Comparison of ENCODE assay signal across 11 cellular contexts in the genomic region with DNA sequence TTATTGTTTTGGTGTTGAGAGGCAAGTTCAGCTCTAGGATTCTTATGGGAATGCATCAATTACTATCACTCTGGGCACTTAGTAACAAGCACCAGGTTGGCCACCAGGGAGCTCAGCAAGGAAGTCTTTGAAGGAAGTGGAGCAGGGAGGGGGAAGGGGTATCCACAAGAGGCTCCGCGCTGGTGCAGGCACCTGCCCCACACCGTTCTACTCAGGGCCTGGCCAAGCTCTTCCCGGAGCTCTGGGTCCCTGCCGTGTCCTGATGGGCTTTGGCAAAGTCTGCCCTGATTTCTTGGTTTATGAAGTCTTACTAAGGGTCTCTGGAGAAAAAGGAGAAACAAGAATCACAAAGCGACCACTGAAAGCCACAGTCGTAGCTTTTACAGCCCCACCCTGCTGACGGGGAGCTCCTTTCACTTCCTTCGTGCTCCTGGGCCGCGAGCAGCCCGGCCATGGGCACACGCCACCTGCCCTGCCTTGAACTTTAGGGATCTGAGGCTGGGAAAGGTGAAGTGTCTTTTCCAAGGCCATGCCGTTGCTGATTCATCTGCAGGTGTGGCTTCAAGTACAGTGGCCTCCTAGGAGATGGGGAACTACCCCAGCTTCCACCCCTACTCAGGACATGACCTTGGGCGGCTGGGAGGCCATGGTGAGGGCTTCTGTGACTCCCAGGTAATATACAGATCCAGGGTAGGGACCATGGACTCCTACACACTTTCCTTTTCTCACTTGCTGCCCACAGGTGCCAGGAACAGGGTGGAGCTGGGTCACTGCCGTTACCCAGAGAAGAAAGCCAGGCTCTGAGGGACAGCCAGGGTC. TPM values are rescaled to one million over a fixed set of nuclear protein-coding genes. Genes with fewer than 3 reads are reported as not detected.
DNase-seq lines count a peak whose midpoint lies in the region; ATAC-seq and TF ChIP-seq lines count a peak whose summit lies in the region.
"Had no signal": no experiment of that assay in that cellular context is flagged by ENCODE, and none has a peak within 500 bp of the region (broad histone marks: within the 10 kb centered on the region; RNA-seq: fewer than 3 reads in every experiment).

No MANE protein-coding gene starts in this region.

- no peak for TF ChIP-seq POLR2A in body of pancreas (IDR thresholded peaks at IDR 0.05)

- no peak overlapping the region for H2BK20ac ChIP-seq in H9 (ENCODE audit: low read depth, low read length, poor library complexity, severe bottlenecking)

- no peak overlapping the region for H2BK12ac ChIP-seq in H9 (ENCODE audit: insufficient read length, low read depth, low read length)

- no CpG with 5 or more reads among the region's 16 CpGs for WGBS in H9 (ENCODE audit: extremely low coverage, insufficient read length, low lambda C conversion rate)
- 68 to 76% methylated on average over 15 to 16 of the region's 16 CpGs for WGBS in body of pancreas, 2 donors

- H2AFZ ChIP-seq in H9 (ENCODE audit: low read length), result no peak overlapping the region

- peaks cover 3% of the 10 kb centered on the region; the same call in 1 of the 2 replicates for H3K4me1 ChIP-seq in H9 (ENCODE audit: insufficient read depth, low read length)
- H3K4me1 ChIP-seq in body of pancreas, result no peaks in the 10 kb centered on the region
- H3K4me1 ChIP-seq: SJCRH30 had no signal

- H2BK120ac ChIP-seq in H9 (ENCODE audit: low read depth, low read length, poor library complexity, severe bottlenecking), result no peak overlapping the region

- H3K27ac Mint-ChIP-seq in T-helper 2 cell treated with Interferon-gamma antibody and Interleukin-4, amounts not matched to agents 5 μg/mL and 100 μg/mL, for 36 hours, result peak overlapping the region; percentile 76
- H3K27ac Mint-ChIP-seq in H9, result no peak overlapping the region
- no peak overlapping the region for H3K27ac Mint-ChIP-seq in activated CD4-positive, alpha-beta memory T cell treated with anti-CD3 and anti-CD28 coated beads for 36 hours
- peak overlapping the region; percentile 22 to 90 (median 86) for H3K27ac Mint-ChIP-seq in naive thymus-derived CD8-positive, alpha-beta T cell

- H3K4ac ChIP-seq in H9 (ENCODE audit: low read depth, low read length), result no peak overlapping the region

- H3K36me3 ChIP-seq in body of pancreas (replicated peaks in 1 of 2; ENCODE audit: insufficient read depth in 1 of 2, low read depth in 2 of 2), result no peaks in the 10 kb centered on the region
- H3K36me3 ChIP-seq: SJCRH30, thoracic aorta had no signal

- H3K4me1 Mint-ChIP-seq in T-helper 2 cell treated with Interferon-gamma antibody and Interleukin-4, amounts not matched to agents 5 μg/mL and 100 μg/mL, for 36 hours (ENCODE audit: low read depth), result peaks cover 14% of the 10 kb centered on the region
- peaks cover 14 to 24% of the 10 kb centered on the region in 2 experiments for H3K4me1 Mint-ChIP-seq in H9
- peaks cover 12% of the 10 kb centered on the region for H3K4me1 Mint-ChIP-seq in activated CD4-positive, alpha-beta memory T cell treated with anti-CD3 and anti-CD28 coated beads for 36 hours (ENCODE audit: low read depth)
- peaks cover 10 to 29% (median 24%) of the 10 kb centered on the region in 4 donors for H3K4me1 Mint-ChIP-seq in naive thymus-derived CD8-positive, alpha-beta T cell

- DNase-seq in T-helper 2 cell treated with Interferon-gamma antibody and Interleukin-4, amounts not matched to agents 5 μg/mL and 100 μg/mL, for 36 hours (ENCODE audit: low spot score), result no peak
- DNase-seq in T-helper 2 cell, result no peak
- DNase-seq in H9, result peak; percentile 60
- peak; percentile 23 for DNase-seq in activated CD4-positive, alpha-beta memory T cell treated with anti-CD3 and anti-CD28 coated beads for 36 hours
- DNase-seq in naive thymus-derived CD8-positive, alpha-beta T cell, result peak in 2 of 10 donors; percentile 35 to 36
- no peak for DNase-seq in T1000 (lab: John Stamatoyannopoulos, UW)
- DNase-seq in epidermal melanocyte (ENCODE audit: insufficient read length, low spot score), result no peak
- no peak for DNase-seq in body of pancreas
- DNase-seq: SJCRH30 had no signal

- no peak overlapping the region for H4K5ac ChIP-seq in H9 (ENCODE audit: insufficient read length, low read depth, low read length)

- no peak overlapping the region for H3K56ac ChIP-seq in H9 (ENCODE audit: insufficient read length, low read depth, low read length)

- H2BK15ac ChIP-seq in H9 (ENCODE audit: low read depth, low read length), result no peak overlapping the region

- no peak overlapping the region for H3T11ph ChIP-seq in H9 (ENCODE audit: low read length)

- no peaks in the 10 kb centered on the region for H4K20me1 ChIP-seq in H9 (ENCODE audit: control insufficient read depth, insufficient read depth, insufficient read length)

- CTCF ChIA-PET in activated CD4-positive, alpha-beta memory T cell treated with anti-CD3 and anti-CD28 coated beads for 36 hours (lab: Charles Lee), result interaction anchor here (0.8 to 1.4 kb wide), 5 partner anchors 10 to 479 kb away, joined by 3 to 4 read pairs (median 3); no protein-coding TSS in a partner anchor

- H3K4me2 ChIP-seq in H9 (ENCODE audit: insufficient read depth, insufficient read length, low read length), result no peak overlapping the region

- no peak overlapping the region for H2AK5ac ChIP-seq in H9 (ENCODE audit: insufficient read length, low read length)

- H3K14ac ChIP-seq in H9 (ENCODE audit: insufficient read depth, low read length), result no peak overlapping the region; the same call in 1 of the 2 replicates

- H3K79me2 ChIP-seq in H9 (ENCODE audit: insufficient read depth, low read length), result no peaks in the 10 kb centered on the region

- no peak overlapping the region for H2BK5ac ChIP-seq in H9 (ENCODE audit: insufficient read length, low read length)

- no peak overlapping the region for H3K18ac ChIP-seq in H9 (ENCODE audit: insufficient read length, low read depth, low read length)

- peak; percentile 28; the same call in 2 of the 3 replicates for TF ChIP-seq CTCF in H9 (conservative IDR thresholded peaks at IDR 0.05)
- no peak for TF ChIP-seq CTCF in body of pancreas (IDR thresholded peaks at IDR 0.05)

- no peak overlapping the region for H3K9ac ChIP-seq in H9 (ENCODE audit: extremely low read depth, insufficient read length, low read length)

- H3K9me3 ChIP-seq in H9 (ENCODE audit: control insufficient read depth, low read depth, low read length), result no peaks in the 10 kb centered on the region
- no peaks in the 10 kb centered on the region for H3K9me3 ChIP-seq in body of pancreas
- H3K9me3 ChIP-seq: SJCRH30, thoracic aorta had no signal

- no peaks in the 10 kb centered on the region for H3K9me3 Mint-ChIP-seq in T-helper 2 cell treated with Interferon-gamma antibody and Interleukin-4, amounts not matched to agents 5 μg/mL and 100 μg/mL, for 36 hours
- H3K9me3 Mint-ChIP-seq in H9, result no peaks in the 10 kb centered on the region; a peak in 2 of 5 replicates
- no peaks in the 10 kb centered on the region for H3K9me3 Mint-ChIP-seq in activated CD4-positive, alpha-beta memory T cell treated with anti-CD3 and anti-CD28 coated beads for 36 hours
- peaks cover 0 to 3% (median 0%) of the 10 kb centered on the region in 9 donors for H3K9me3 Mint-ChIP-seq in naive thymus-derived CD8-positive, alpha-beta T cell
- H3K9me3 Mint-ChIP-seq: neural crest cell had no signal

- H3K36me3 Mint-ChIP-seq in T-helper 2 cell treated with Interferon-gamma antibody and Interleukin-4, amounts not matched to agents 5 μg/mL and 100 μg/mL, for 36 hours (ENCODE audit: low read depth), result no peaks in the 10 kb centered on the region
- peaks cover 0 to 5% (median 4%) of the 10 kb centered on the region in 3 experiments; a peak in 2 of 7 replicates for H3K36me3 Mint-ChIP-seq in H9 (ENCODE audit: insufficient read depth in 1 of 3, low read depth in 3 of 3)
- no peaks in the 10 kb centered on the region for H3K36me3 Mint-ChIP-seq in activated CD4-positive, alpha-beta memory T cell treated with anti-CD3 and anti-CD28 coated beads for 36 hours
- no peaks in the 10 kb centered on the region for H3K36me3 Mint-ChIP-seq in naive thymus-derived CD8-positive, alpha-beta T cell

- intact Hi-C loops in activated CD4-positive, alpha-beta memory T cell treated with anti-CD3 and anti-CD28 coated beads for 36 hours (cut with micrococcal nuclease), result no loop called here
- intact Hi-C loops in body of pancreas (cut with DNase I), result no loop called here

- H3K4me3 ChIP-seq in body of pancreas, result no peak overlapping the region
- H3K4me3 ChIP-seq: SJCRH30, thoracic aorta had no signal

- H3K79me1 ChIP-seq in H9 (ENCODE audit: insufficient read depth, low read depth, low read length, poor library complexity, severe bottlenecking), result no peaks in the 10 kb centered on the region

- no peak overlapping the region for H4K8ac ChIP-seq in H9 (replicated peaks; ENCODE audit: insufficient read length, low read depth, low read length)

- H3K23me2 ChIP-seq in H9 (ENCODE audit: insufficient read length, low read depth, low read length, poor library complexity, severe bottlenecking), result no peaks in the 10 kb centered on the region

- H3K27me3 ChIP-seq in H9 (ENCODE audit: insufficient read depth, low read length) (no peaks in the 10 kb centered on the region; the same call in 1 of the 2 replicates), body of pancreas (no peaks in the 10 kb centered on the region)
- H3K27me3 ChIP-seq: SJCRH30 had no signal

- POLR2A ChIA-PET in activated CD4-positive, alpha-beta memory T cell treated with anti-CD3 and anti-CD28 coated beads for 36 hours (lab: Charles Lee), result no interaction called here
- POLR2A ChIA-PET in naive thymus-derived CD8-positive, alpha-beta T cell (lab: Charles Lee), result no interaction called here

- peak overlapping the region; percentile 52 for H3K4me3 Mint-ChIP-seq in T-helper 2 cell treated with Interferon-gamma antibody and Interleukin-4, amounts not matched to agents 5 μg/mL and 100 μg/mL, for 36 hours
- H3K4me3 Mint-ChIP-seq in H9, result peak overlapping the region in 1 of 2 experiments; percentile 13; a peak in 1 of 5 replicates
- H3K4me3 Mint-ChIP-seq in activated CD4-positive, alpha-beta memory T cell treated with anti-CD3 and anti-CD28 coated beads for 36 hours, result peak overlapping the region; percentile 13
- H3K4me3 Mint-ChIP-seq in naive thymus-derived CD8-positive, alpha-beta T cell, result peak overlapping the region; percentile 77 to 87 (median 82)
- H3K4me3 Mint-ChIP-seq: neural crest cell had no signal

- no peak overlapping the region for H3K23ac ChIP-seq in H9 (ENCODE audit: insufficient read length, low read depth, low read length)

- H4K91ac ChIP-seq in H9 (ENCODE audit: insufficient read length, low read depth, low read length), result no peak overlapping the region

- H3K27me3 Mint-ChIP-seq in T-helper 2 cell treated with Interferon-gamma antibody and Interleukin-4, amounts not matched to agents 5 μg/mL and 100 μg/mL, for 36 hours (ENCODE audit: low read depth), result peaks cover 2% of the 10 kb centered on the region
- peaks cover 20% of the 10 kb centered on the region for H3K27me3 Mint-ChIP-seq in H9 (ENCODE audit: low read depth)
- H3K27me3 Mint-ChIP-seq in activated CD4-positive, alpha-beta memory T cell treated with anti-CD3 and anti-CD28 coated beads for 36 hours, result peaks cover 6% of the 10 kb centered on the region
- peaks cover under 1 to 16% (median 5%) of the 10 kb centered on the region in 5 donors for H3K27me3 Mint-ChIP-seq in naive thymus-derived CD8-positive, alpha-beta T cell

- no peak overlapping the region for H3K27ac ChIP-seq in H9 (ENCODE audit: insufficient read length, low read depth, low read length)
- no peak overlapping the region for H3K27ac ChIP-seq in body of pancreas
- H3K27ac ChIP-seq: SJCRH30, thoracic aorta had no signal

- peak; percentile 74 to 85 for ATAC-seq in naive thymus-derived CD8-positive, alpha-beta T cell
- ATAC-seq in body of pancreas, result no peak

RNA-seq across cellular contexts. Expression of a gene that starts 15.9 kb away (rescaled TPM):
- total RNA-seq in H9 (2021) (0.46 and 0.59 TPM in 2 replicates), body of pancreas (10 to 100 TPM in 1 of 2 donors, 1 to 10 TPM in 1; 9.1 to 17.8 TPM)
- 10 to 100 TPM; 11.2 to 12.3 TPM for total RNA-seq in activated CD4-positive, alpha-beta memory T cell treated with anti-CD3 and anti-CD28 coated beads for 36 hours
- total RNA-seq in naive thymus-derived CD8-positive, alpha-beta T cell, result under 1 TPM in 1 of 2 experiments, not detected in 1; 0.08 TPM
- polyA plus RNA-seq in naive thymus-derived CD8-positive, alpha-beta T cell, result not detected

Comparison
In these comparisons a context has a peak if more than half of its experiments do, and no peak if none do; other contexts are left out.
1. DNase-seq: peak in H9 (single experiment) and activated CD4-positive, alpha-beta memory T cell treated with anti-CD3 and anti-CD28 coated beads for 36 hours (single experiment); none in T-helper 2 cell treated with Interferon-gamma antibody and Interleukin-4, amounts not matched to agents 5 μg/mL and 100 μg/mL, for 36 hours (single experiment), T-helper 2 cell (0 of 5), T1000 (single experiment), epidermal melanocyte (single experiment) and body of pancreas (0 of 4).
2. H3K27ac Mint-ChIP-seq: peak in T-helper 2 cell treated with Interferon-gamma antibody and Interleukin-4, amounts not matched to agents 5 μg/mL and 100 μg/mL, for 36 hours (single experiment) and naive thymus-derived CD8-positive, alpha-beta T cell (10 of 10); none in H9 (0 of 3) and activated CD4-positive, alpha-beta memory T cell treated with anti-CD3 and anti-CD28 coated beads for 36 hours (single experiment).